12 cellular contexts compared by ENCODE assay signal in genomic region chr3:146156060-146156459, GRCh38. TPM values are rescaled to one million over a fixed set of nuclear protein-coding genes. Genes with fewer than 3 reads are reported as not detected.
DNase-seq lines count a peak whose midpoint lies in the region; ATAC-seq and TF ChIP-seq lines count a peak whose summit lies in the region.
"Had no signal": no experiment of that assay in that cellular context is flagged by ENCODE, and none has a peak within 500 bp of the region (broad histone marks: within the 10 kb centered on the region; RNA-seq: fewer than 3 reads in every experiment).

No MANE protein-coding gene starts in this region.

- H3K27ac ChIP-seq in GM23338 (ENCODE audit: low read depth): no peak overlapping the region
- H3K27ac ChIP-seq in body of pancreas: peak overlapping the region; percentile 74 to 98 (median 94)

- H3K27ac Mint-ChIP-seq in GM23338: peak overlapping the region; percentile 54; the same call in 1 of the 2 replicates
- H3K27ac Mint-ChIP-seq: activated naive CD4-positive, alpha-beta T cell treated with anti-CD3 and anti-CD28 coated beads, Interleukin-2, amount 50 U/mL, for 24 hours had no signal

- peaks cover 2% of the 10 kb centered on the region for H3K27me3 Mint-ChIP-seq in GM23338 (ENCODE audit: insufficient read depth, low read depth, poor library complexity)

- peaks cover 43% of the 10 kb centered on the region for H3K4me1 Mint-ChIP-seq in GM23338

- ATAC-seq in GM23338 (no peak), body of pancreas (no peak), HG03521 (IDR thresholded peaks at IDR 0.05; ENCODE audit: unreplicated experiment) (no peak), HG02884 (IDR thresholded peaks at IDR 0.05; ENCODE audit: unreplicated experiment) (no peak), HG03159 (IDR thresholded peaks at IDR 0.05; ENCODE audit: unreplicated experiment) (no peak)
- ATAC-seq: K562 had no signal

- no peak for TF ChIP-seq POLR2A in body of pancreas (IDR thresholded peaks at IDR 0.05)

- H3K9me2 ChIP-seq in GM23338 (ENCODE audit: insufficient read depth): no peaks in the 10 kb centered on the region

- WGBS in body of pancreas, 2 donors: 21 to 22% methylated on average over 4 of the region's 4 CpGs

- DNase-seq in GM23338 (ENCODE audit: low spot score) (no peak), body of pancreas (peak in 2 of 4 donors; percentile 6 to 33), islet precursor cell (peak; percentile 60), T1000 (lab: John Stamatoyannopoulos, UW) (no peak)
- DNase-seq: activated CD4-positive, CD25-positive, alpha-beta regulatory T cell; DMS53 had no signal

- no peaks in the 10 kb centered on the region for H3K9me3 ChIP-seq in body of pancreas
- no peaks in the 10 kb centered on the region for H3K9me3 ChIP-seq in skeletal muscle satellite cell (replicated peaks; ENCODE audit: low read length)

- H3K79me2 ChIP-seq in GM23338 (replicated peaks; ENCODE audit: insufficient read depth): peaks cover 75% of the 10 kb centered on the region

- TF ChIP-seq CTCF in GM23338 (conservative IDR thresholded peaks at IDR 0.05; ENCODE audit: low read depth in 2 of 2): no peak
- TF ChIP-seq CTCF in body of pancreas (IDR thresholded peaks at IDR 0.05): no peak

- no peaks in the 10 kb centered on the region for H3K9me3 Mint-ChIP-seq in GM23338
- H3K9me3 Mint-ChIP-seq: activated naive CD4-positive, alpha-beta T cell treated with anti-CD3 and anti-CD28 coated beads, Interleukin-2, amount 50 U/mL, for 24 hours had no signal

- H3K27me3 ChIP-seq in GM23338 (ENCODE audit: insufficient read depth) (no peaks in the 10 kb centered on the region), body of pancreas (no peaks in the 10 kb centered on the region), skeletal muscle satellite cell (ENCODE audit: control insufficient read depth, insufficient read depth, low read length) (no peaks in the 10 kb centered on the region)

- no peak overlapping the region for H3K4me3 Mint-ChIP-seq in GM23338
- H3K4me3 Mint-ChIP-seq: activated naive CD4-positive, alpha-beta T cell treated with anti-CD3 and anti-CD28 coated beads, Interleukin-2, amount 50 U/mL, for 24 hours had no signal

- H3K4me2 ChIP-seq in GM23338 (no peak overlapping the region), skeletal muscle satellite cell (ENCODE audit: low read length) (peak overlapping the region; percentile 92)

- H3K36me3 ChIP-seq in GM23338 (ENCODE audit: insufficient read depth) (no peaks in the 10 kb centered on the region), body of pancreas (replicated peaks in 1 of 2; ENCODE audit: insufficient read depth in 1 of 2, low read depth in 2 of 2) (no peaks in the 10 kb centered on the region), skeletal muscle satellite cell (ENCODE audit: insufficient read depth, low read length) (peaks cover 25% of the 10 kb centered on the region)

- H3F3A ChIP-seq in GM23338 (replicated peaks; ENCODE audit: low read depth): no peaks in the 10 kb centered on the region

- H3K9ac ChIP-seq in skeletal muscle satellite cell (ENCODE audit: low read depth, low read length): peak overlapping the region; percentile 87

- H3K4me3 ChIP-seq in GM23338 (no peak overlapping the region), body of pancreas (no peak overlapping the region), skeletal muscle satellite cell (ENCODE audit: low read length) (peak overlapping the region; percentile 94)
- H3K4me3 ChIP-seq: K562 had no signal

- intact Hi-C loops in body of pancreas (cut with DNase I): no loop called here

- no peaks in the 10 kb centered on the region for H4K20me1 ChIP-seq in GM23338 (replicated peaks; ENCODE audit: insufficient read depth)

- H3K36me3 Mint-ChIP-seq in GM23338 (ENCODE audit: low read depth): peaks cover 4% of the 10 kb centered on the region; the same call in 2 of the 3 replicates
- H3K36me3 Mint-ChIP-seq: activated naive CD4-positive, alpha-beta T cell treated with anti-CD3 and anti-CD28 coated beads, Interleukin-2, amount 50 U/mL, for 24 hours had no signal

- H3K4me1 ChIP-seq in GM23338 (ENCODE audit: insufficient read depth): peaks cover 29% of the 10 kb centered on the region
- peaks cover 71% of the 10 kb centered on the region for H3K4me1 ChIP-seq in body of pancreas
- peaks cover 25% of the 10 kb centered on the region for H3K4me1 ChIP-seq in skeletal muscle satellite cell (ENCODE audit: control insufficient read depth, insufficient read depth, low read length)

- H2AFZ ChIP-seq in GM23338: no peak overlapping the region

TF ChIP-seq in GM23338, 12 proteins besides CTCF, POLR2A, EP300 and RAD21 (continues in another document):
- TF ChIP-seq ZNF462 (CRISPR knock-in tag; IDR thresholded peaks at IDR 0.05) (no peak), ZNF331 (CRISPR knock-in tag; IDR thresholded peaks at IDR 0.05; ENCODE audit: low read depth) (no peak)

RNA-seq across cellular contexts. Expression of gene PLOD2, which starts 4.9 kb away (rescaled TPM):
- 30.5 and 31.7 TPM in 2 replicates for total RNA-seq in GM23338 (2014; rRNA removed; shearing (Covaris generic))
- 19.3 and 26.7 TPM in 2 replicates for polyA plus RNA-seq in GM23338 (2016; fragmentation: Nextera tagmentation; extraction: Ambion mirVana)
- total RNA-seq in body of pancreas: 10 to 100 TPM; 16.8 to 24.4 TPM
- 367 and 428 TPM in 2 replicates for total RNA-seq in skeletal muscle satellite cell (2012; rRNA removed)
